ENCODE assay signal across 15 cellular contexts in the genomic region with DNA sequence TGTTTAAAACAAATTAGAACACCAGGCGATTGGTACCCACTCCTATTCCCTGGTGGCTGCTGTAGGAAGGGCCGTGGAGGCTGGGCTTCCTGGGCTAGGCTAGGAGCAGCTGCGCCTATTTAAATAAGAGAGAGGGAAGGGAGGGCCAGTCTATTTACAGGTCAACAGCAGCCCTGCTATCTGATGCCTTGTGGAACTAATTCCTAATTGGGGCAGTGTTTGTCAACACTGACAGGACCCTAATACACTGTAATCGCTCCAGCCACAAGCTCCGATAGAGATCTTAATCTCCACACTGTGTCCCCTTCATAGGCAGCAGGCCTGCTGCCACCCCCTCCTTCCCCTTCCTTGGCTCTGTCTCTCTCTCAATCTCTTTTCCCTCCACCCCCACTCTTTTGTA.
"Had no signal": no experiment of that assay in that cellular context is flagged by ENCODE, and none has a peak within 500 bp of the region (broad histone marks: within the 10 kb centered on the region; RNA-seq: fewer than 3 reads in every experiment).

No MANE protein-coding gene starts in this region.

- ATAC-seq: effector memory CD8-positive, alpha-beta T cell; gastroesophageal sphincter; pancreas; stimulated activated naive CD8-positive, alpha-beta T cell treated with anti-CD3 and anti-CD28 coated beads, Interleukin-15, amount 100 ng/mL, for 72 hours had no signal

- H3K27ac Mint-ChIP-seq: activated naive CD4-positive, alpha-beta T cell treated with anti-CD3 and anti-CD28 coated beads, Interleukin-2, amount 50 U/mL, for 24 hours; effector memory CD8-positive, alpha-beta T cell; memory B cell; stimulated activated naive CD8-positive, alpha-beta T cell treated with anti-CD3 and anti-CD28 coated beads, Interleukin-15, amount 100 ng/mL, for 72 hours had no signal

- H3K27me3 Mint-ChIP-seq: central memory CD8-positive, alpha-beta T cell; effector memory CD8-positive, alpha-beta T cell had no signal

- H3K4me1 Mint-ChIP-seq: activated naive CD4-positive, alpha-beta T cell treated with anti-CD3 and anti-CD28 coated beads, Interleukin-2, amount 50 U/mL, for 24 hours; central memory CD8-positive, alpha-beta T cell; memory B cell; stimulated activated naive CD8-positive, alpha-beta T cell treated with anti-CD3 and anti-CD28 coated beads, Interleukin-15, amount 100 ng/mL, for 72 hours had no signal

- H3K27ac ChIP-seq: gastroesophageal sphincter, left ventricle myocardium inferior, pancreas had no signal

- H3K9me3 ChIP-seq: gastroesophageal sphincter, left ventricle myocardium inferior, pancreas had no signal

- H3K36me3 ChIP-seq: gastroesophageal sphincter, left ventricle myocardium inferior, pancreas had no signal

- H3K4me3 Mint-ChIP-seq: activated naive CD4-positive, alpha-beta T cell treated with anti-CD3 and anti-CD28 coated beads, Interleukin-2, amount 50 U/mL, for 24 hours; brain; central memory CD8-positive, alpha-beta T cell; effector memory CD8-positive, alpha-beta T cell; memory B cell; stimulated activated naive CD8-positive, alpha-beta T cell treated with anti-CD3 and anti-CD28 coated beads, Interleukin-15, amount 100 ng/mL, for 72 hours had no signal

- H3K4me1 ChIP-seq: gastroesophageal sphincter, left ventricle myocardium inferior, pancreas had no signal

- DNase-seq: activated CD4-positive, alpha-beta T cell treated with anti-CD3 and anti-CD28 coated beads, Interleukin-2, amount 50 U/mL, for 1 hour; amniotic stem cell; cortex of kidney; effector memory CD8-positive, alpha-beta T cell; left ventricle myocardium inferior; pancreas; stimulated activated CD4-positive, alpha-beta T cell treated with anti-CD3 and anti-CD28 coated beads, Interleukin-15, amount 100 ng/mL, for 24 hours; stimulated activated CD4-positive, alpha-beta T cell treated with anti-CD3 and anti-CD28 coated beads, Interleukin-4, amount 100 ng/mL, for 24 hours; stimulated activated naive CD8-positive, alpha-beta T cell treated with anti-CD3 and anti-CD28 coated beads, Interleukin-15, amount 100 ng/mL, for 72 hours; T-helper 2 cell had no signal

- H3K4me3 ChIP-seq: gastroesophageal sphincter, left ventricle myocardium inferior, pancreas had no signal

- H3K36me3 Mint-ChIP-seq: activated naive CD4-positive, alpha-beta T cell treated with anti-CD3 and anti-CD28 coated beads, Interleukin-2, amount 50 U/mL, for 24 hours; brain; memory B cell had no signal
